In the genomic region with DNA sequence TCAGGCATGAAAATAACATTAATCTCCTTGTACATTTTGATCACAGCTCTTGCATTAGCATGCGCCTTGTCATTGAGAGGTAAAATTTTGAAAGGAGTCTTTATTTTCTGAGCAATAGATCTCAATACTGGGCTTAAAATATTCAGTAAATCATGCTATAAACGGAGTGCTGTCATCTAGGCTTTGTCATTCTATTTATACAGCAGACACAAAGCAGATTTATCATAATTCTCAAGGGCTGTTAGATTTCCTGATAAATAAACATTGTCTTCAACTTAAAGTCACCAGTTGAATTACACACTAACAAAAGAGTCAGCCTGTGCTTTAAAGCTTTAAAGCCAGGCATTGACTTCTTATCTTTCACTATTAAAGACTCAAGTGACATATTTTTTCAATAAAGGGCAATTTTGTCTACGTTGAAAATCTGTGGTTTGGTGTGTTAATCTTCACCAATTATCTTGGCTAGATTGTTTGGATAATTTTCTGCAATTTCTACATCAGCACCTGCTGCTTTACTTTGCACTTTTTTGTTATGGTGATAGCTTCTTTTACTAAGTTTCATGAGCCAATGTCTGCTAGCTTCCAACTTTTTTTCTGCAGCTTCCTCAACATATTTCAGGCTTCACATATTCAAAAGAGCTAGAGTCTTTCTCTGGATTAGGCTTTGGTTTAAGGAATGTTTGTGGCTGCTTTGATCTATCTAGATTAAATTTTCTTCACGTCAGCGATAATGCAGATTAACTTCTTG, we compare ENCODE assay signal across 1 cellular context.
TF ChIP-seq lines count a peak whose summit lies in the region.

No MANE protein-coding gene starts in this region.

TF ChIP-seq in H1, 55 proteins besides CTCF, POLR2A, EP300 and RAD21:
- peak; percentile 65 for TF ChIP-seq CHD7 (IDR thresholded peaks at IDR 0.05; ENCODE audit: insufficient replicate concordance, low read length)
- TF ChIP-seq PHF8 (conservative IDR thresholded peaks at IDR 0.05; ENCODE audit: low read depth, low read length) = no peak
